Comparison of ENCODE assay signal across 9 cellular contexts in the genomic region with DNA sequence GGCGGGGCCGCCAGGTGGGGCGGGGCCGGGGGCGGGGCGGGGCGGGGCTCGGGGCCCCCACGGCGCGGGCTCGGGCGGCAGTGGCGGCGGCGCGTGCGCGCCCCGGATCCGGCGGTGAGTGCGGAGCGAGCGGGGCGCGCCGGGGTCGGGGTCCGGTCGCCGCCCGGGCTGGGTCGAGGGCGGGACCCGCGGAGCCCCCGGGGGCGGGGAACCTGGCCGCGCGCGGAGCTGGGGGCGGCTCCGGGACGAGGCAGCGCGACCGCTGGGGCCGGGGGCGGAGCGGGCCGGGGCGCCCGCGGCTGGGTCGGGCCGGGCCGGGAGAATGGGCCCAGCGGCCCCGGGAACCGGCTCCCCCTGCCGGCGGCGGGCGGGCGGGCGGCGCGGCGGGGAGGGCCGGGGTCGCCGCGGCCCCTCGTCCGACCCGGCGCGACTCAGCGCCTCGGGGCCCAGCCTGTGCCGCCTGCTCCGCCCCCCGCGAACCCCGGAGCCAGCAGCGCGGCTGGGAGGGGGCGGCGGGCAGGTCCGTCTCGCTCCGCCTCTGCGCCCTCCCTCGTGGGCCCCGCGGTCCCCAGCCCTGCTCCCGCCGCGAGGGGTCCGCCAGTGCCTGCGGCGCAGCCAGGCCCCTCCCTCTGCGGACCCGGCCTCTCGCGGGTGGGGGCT. TPM values are rescaled to one million over a fixed set of nuclear protein-coding genes. Genes with fewer than 3 reads are reported as not detected.
DNase-seq lines count a peak whose midpoint lies in the region; ATAC-seq, FAIRE-seq and TF ChIP-seq lines count a peak whose summit lies in the region.
"Had no signal": no experiment of that assay in that cellular context is flagged by ENCODE, and none has a peak within 500 bp of the region (broad histone marks: within the 10 kb centered on the region; RNA-seq: fewer than 3 reads in every experiment).

No MANE protein-coding gene starts in this region.

- peaks cover 6% of the 10 kb centered on the region for H3K4me1 ChIP-seq in lower lobe of right lung

- intact Hi-C loops in lower lobe of right lung (cut with DNase I) = no loop called here

- TF ChIP-seq POLR2A in H54 (IDR thresholded peaks at IDR 0.05; ENCODE audit: low read depth, low read length) = peak; percentile 37; the same call in 1 of the 2 replicates

- peaks cover 10% of the 10 kb centered on the region for H3K4me1 Mint-ChIP-seq in activated naive CD8-positive, alpha-beta T cell treated with anti-CD3 and anti-CD28 coated beads, Interleukin-2, amount 10 ng/mL, durations not matched to agents 7 days and 5 days

- no peaks in the 10 kb centered on the region for H3K9me3 ChIP-seq in lower lobe of right lung
- H3K9me3 ChIP-seq: neutrophil had no signal

- H3K9me3 Mint-ChIP-seq in activated naive CD8-positive, alpha-beta T cell treated with anti-CD3 and anti-CD28 coated beads, Interleukin-2, amount 10 ng/mL, durations not matched to agents 7 days and 5 days = no peaks in the 10 kb centered on the region

- H3K27ac Mint-ChIP-seq in activated naive CD8-positive, alpha-beta T cell treated with anti-CD3 and anti-CD28 coated beads, Interleukin-2, amount 10 ng/mL, durations not matched to agents 7 days and 5 days = no peak overlapping the region

- TF ChIP-seq CTCF in lower lobe of right lung (IDR thresholded peaks at IDR 0.05) = no peak

- peak; percentile 61 for DNase-seq in AG08395 (ENCODE audit: low spot score)
- DNase-seq in H54 (ENCODE audit: insufficient read length, low spot score) = peak; percentile 84
- peak; percentile 66 for DNase-seq in activated naive CD8-positive, alpha-beta T cell treated with anti-CD3 and anti-CD28 coated beads, Interleukin-2, amount 10 ng/mL, durations not matched to agents 7 days and 5 days
- no peak for DNase-seq in lower lobe of right lung
- DNase-seq in DMS79 treated with DMSO at 0.1 percent for 48 hours (lab: John Stamatoyannopoulos, UW) = no peak
- DNase-seq in NCI-H146 treated with DMSO at 0.1 percent for 48 hours (lab: John Stamatoyannopoulos, UW; ENCODE audit: unreplicated experiment) = no peak

- peak overlapping the region; percentile 61 for H3K4me3 ChIP-seq in lower lobe of right lung

- no peak overlapping the region for H3K4me3 Mint-ChIP-seq in activated naive CD8-positive, alpha-beta T cell treated with anti-CD3 and anti-CD28 coated beads, Interleukin-2, amount 10 ng/mL, durations not matched to agents 7 days and 5 days

- H3K27me3 Mint-ChIP-seq in activated naive CD8-positive, alpha-beta T cell treated with anti-CD3 and anti-CD28 coated beads, Interleukin-2, amount 10 ng/mL, durations not matched to agents 7 days and 5 days = peaks cover 11% of the 10 kb centered on the region

- ATAC-seq in activated naive CD8-positive, alpha-beta T cell treated with anti-CD3 and anti-CD28 coated beads, Interleukin-2, amount 10 ng/mL, durations not matched to agents 7 days and 5 days (ENCODE audit: low read depth) = peak; percentile 34
- ATAC-seq in lower lobe of right lung = no peak
- ATAC-seq in GM19023 (IDR thresholded peaks at IDR 0.05; ENCODE audit: unreplicated experiment) = no peak
- no peak for ATAC-seq in HG02885 (IDR thresholded peaks at IDR 0.05; ENCODE audit: poor library complexity, unreplicated experiment)

- peaks cover 56% of the 10 kb centered on the region for H3K27me3 ChIP-seq in lower lobe of right lung (ENCODE audit: low read depth)

- H3K27ac ChIP-seq in lower lobe of right lung = peak overlapping the region; percentile 88
- H3K27ac ChIP-seq: neutrophil had no signal

- peaks cover 29% of the 10 kb centered on the region for H3K36me3 ChIP-seq in lower lobe of right lung
- H3K36me3 ChIP-seq: neutrophil had no signal

- H3K36me3 Mint-ChIP-seq in activated naive CD8-positive, alpha-beta T cell treated with anti-CD3 and anti-CD28 coated beads, Interleukin-2, amount 10 ng/mL, durations not matched to agents 7 days and 5 days = no peaks in the 10 kb centered on the region

- no peak for FAIRE-seq in H54 (lab: Jason Lieb, UNC)

- POLR2A ChIA-PET in activated naive CD8-positive, alpha-beta T cell treated with anti-CD3 and anti-CD28 coated beads, Interleukin-2, amount 10 ng/mL, durations not matched to agents 7 days and 5 days (lab: Charles Lee) = no interaction called here

RNA-seq across cellular contexts. Expression of a gene that starts 3.1 kb away (rescaled TPM):
- 1 to 10 TPM in 1 of 2 experiments, under 1 TPM in 1; 1.00 to 1.1 TPM for total RNA-seq in activated naive CD8-positive, alpha-beta T cell treated with anti-CD3 and anti-CD28 coated beads, Interleukin-2, amount 10 ng/mL, durations not matched to agents 7 days and 5 days
- total RNA-seq in lower lobe of right lung = 230 TPM

RNA-seq across cellular contexts. Expression of a gene that starts 21.4 kb away (rescaled TPM):
- 10 to 100 TPM; 21.6 to 24.8 TPM for total RNA-seq in activated naive CD8-positive, alpha-beta T cell treated with anti-CD3 and anti-CD28 coated beads, Interleukin-2, amount 10 ng/mL, durations not matched to agents 7 days and 5 days
- total RNA-seq in lower lobe of right lung = 106 TPM

RNA-seq across cellular contexts. Expression of a gene that starts 46.5 kb away (rescaled TPM):
- under 1 TPM in 1 of 2 experiments, not detected in 1; 0.11 TPM for total RNA-seq in activated naive CD8-positive, alpha-beta T cell treated with anti-CD3 and anti-CD28 coated beads, Interleukin-2, amount 10 ng/mL, durations not matched to agents 7 days and 5 days
- 15.1 TPM for total RNA-seq in lower lobe of right lung

Comparison
In these comparisons a context has a peak if more than half of its experiments do, and no peak if none do; other contexts are left out.
1. DNase-seq: peak in AG08395 (single experiment), H54 (single experiment) and activated naive CD8-positive, alpha-beta T cell treated with anti-CD3 and anti-CD28 coated beads, Interleukin-2, amount 10 ng/mL, durations not matched to agents 7 days and 5 days (single experiment); none in lower lobe of right lung (single experiment), DMS79 treated with DMSO at 0.1 percent for 48 hours (single experiment) and NCI-H146 treated with DMSO at 0.1 percent for 48 hours (single experiment).
2. RNA of a gene that starts 3.1 kb away (total RNA-seq): 230 TPM in lower lobe of right lung (single experiment); 1.00 to 1.1 TPM in activated naive CD8-positive, alpha-beta T cell treated with anti-CD3 and anti-CD28 coated beads, Interleukin-2, amount 10 ng/mL, durations not matched to agents 7 days and 5 days; every median in the first group is over 100 times any median in the second.
3. RNA of a gene that starts 46.5 kb away (total RNA-seq): 15.1 TPM in lower lobe of right lung (single experiment); 0.11 TPM in activated naive CD8-positive, alpha-beta T cell treated with anti-CD3 and anti-CD28 coated beads, Interleukin-2, amount 10 ng/mL, durations not matched to agents 7 days and 5 days; every median in the first group is over 10 times any median in the second.